1 cellular context compared by ENCODE assay signal in genomic region chr20:44780226-44780625, GRCh38.
TF ChIP-seq lines count a peak whose summit lies in the region.

No MANE protein-coding gene starts in this region.

TF ChIP-seq in HepG2, 621 proteins besides CTCF, POLR2A, EP300 and RAD21 (continued from another document and continues in another):
- TF ChIP-seq ZNF513 (CRISPR knock-in tag; conservative IDR thresholded peaks at IDR 0.05) = no peak
- TF ChIP-seq ZNF580 (CRISPR knock-in tag; IDR thresholded peaks at IDR 0.05; ENCODE audit: borderline replicate concordance, low read depth) = peak; percentile 91
- no peak for TF ChIP-seq HNRNPH1 (optimal IDR thresholded peaks at IDR 0.05; ENCODE audit: low read depth, low read length)
- no peak for TF ChIP-seq ATF6 (CRISPR knock-in tag; conservative IDR thresholded peaks at IDR 0.05)
- TF ChIP-seq ZBTB7B (CRISPR knock-in tag; IDR thresholded peaks at IDR 0.05) = 0 out of 2 replicates have a peak, but pooled peaks have one; percentile 47
- peak; percentile 76; the same call in 1 of the 2 replicates for TF ChIP-seq IRF2 (CRISPR knock-in tag; IDR thresholded peaks at IDR 0.05)
- no peak; the same call in 1 of the 2 replicates for TF ChIP-seq ZKSCAN5 (CRISPR knock-in tag; IDR thresholded peaks at IDR 0.05)
- TF ChIP-seq SRF (IDR thresholded peaks at IDR 0.05; ENCODE audit: low read depth, low read length) = no peak
- peak; percentile 87 for TF ChIP-seq HDAC2 (CRISPR knock-in tag; IDR thresholded peaks at IDR 0.05)
- peak; percentile 24; the same call in 1 of the 2 replicates for TF ChIP-seq SPEN (CRISPR knock-in tag; IDR thresholded peaks at IDR 0.05; ENCODE audit: low read depth)
- no peak for TF ChIP-seq TARDBP (CRISPR knock-in tag; IDR thresholded peaks at IDR 0.05)
- TF ChIP-seq ZNF616 (CRISPR knock-in tag; IDR thresholded peaks at IDR 0.05; ENCODE audit: low read depth) = no peak
- TF ChIP-seq NR2C2 (CRISPR knock-in tag; IDR thresholded peaks at IDR 0.05; ENCODE audit: borderline replicate concordance) = no peak
- TF ChIP-seq ZNF274 (CRISPR knock-in tag; IDR thresholded peaks at IDR 0.05) = no peak
- TF ChIP-seq RCOR2 (CRISPR knock-in tag; IDR thresholded peaks at IDR 0.05) = no peak
- TF ChIP-seq ZBTB34 (CRISPR knock-in tag; IDR thresholded peaks at IDR 0.05) = no peak
- peak; percentile 63; the same call in 1 of the 2 replicates for TF ChIP-seq ZFYVE20 (CRISPR knock-in tag; IDR thresholded peaks at IDR 0.05; ENCODE audit: borderline replicate concordance, low read depth)
- peak; percentile 89 for TF ChIP-seq ZNF614 (CRISPR knock-in tag; IDR thresholded peaks at IDR 0.05; ENCODE audit: borderline replicate concordance)
- TF ChIP-seq ZBTB40 (IDR thresholded peaks at IDR 0.05) = no peak
- 0 out of 2 replicates have a peak, but pooled peaks have one; percentile 37 for TF ChIP-seq ZBTB40 (CRISPR knock-in tag; IDR thresholded peaks at IDR 0.05)
- no peak for TF ChIP-seq ZNF850 (CRISPR knock-in tag; conservative IDR thresholded peaks at IDR 0.05)
- TF ChIP-seq ZNF788 (CRISPR knock-in tag; IDR thresholded peaks at IDR 0.05; ENCODE audit: borderline replicate concordance) = no peak
- no peak for TF ChIP-seq SAFB2 (CRISPR knock-in tag; IDR thresholded peaks at IDR 0.05; ENCODE audit: borderline replicate concordance, low read depth)
- TF ChIP-seq ZNF780A (CRISPR knock-in tag; IDR thresholded peaks at IDR 0.05) = 0 out of 2 replicates have a peak, but pooled peaks have one; percentile 59
- peak; percentile 88 for TF ChIP-seq MEIS2 (CRISPR knock-in tag; IDR thresholded peaks at IDR 0.05)
- TF ChIP-seq DZIP1 (CRISPR knock-in tag; IDR thresholded peaks at IDR 0.05) = no peak
- peak; percentile 91; the same call in 1 of the 2 replicates for TF ChIP-seq ZNF557 (CRISPR knock-in tag; IDR thresholded peaks at IDR 0.05)
- TF ChIP-seq SMAD9 (CRISPR knock-in tag; IDR thresholded peaks at IDR 0.05) = no peak
- no peak for TF ChIP-seq ZBTB46 (CRISPR knock-in tag; IDR thresholded peaks at IDR 0.05; ENCODE audit: borderline replicate concordance)
- no peak for TF ChIP-seq STAG1 (CRISPR knock-in tag; IDR thresholded peaks at IDR 0.05)
- TF ChIP-seq RBAK (CRISPR knock-in tag; IDR thresholded peaks at IDR 0.05) = no peak
- TF ChIP-seq NR3C1 (CRISPR knock-in tag; IDR thresholded peaks at IDR 0.05) = no peak
- TF ChIP-seq RELA (CRISPR knock-in tag; IDR thresholded peaks at IDR 0.05) = no peak
- no peak for TF ChIP-seq ZNF674 (CRISPR knock-in tag; IDR thresholded peaks at IDR 0.05; ENCODE audit: low read depth)
- TF ChIP-seq ZNF460 (CRISPR knock-in tag; IDR thresholded peaks at IDR 0.05; ENCODE audit: borderline replicate concordance) = no peak
- TF ChIP-seq ETS1 (CRISPR knock-in tag; IDR thresholded peaks at IDR 0.05) = no peak
- TF ChIP-seq SNRNP70 (IDR thresholded peaks at IDR 0.05; ENCODE audit: low read depth, low read length) = no peak
- TF ChIP-seq MTA1 (CRISPR knock-in tag; IDR thresholded peaks at IDR 0.05; ENCODE audit: borderline replicate concordance) = no peak
- peak; percentile 44 for TF ChIP-seq ISL2 (CRISPR knock-in tag; IDR thresholded peaks at IDR 0.05)
- TF ChIP-seq GMEB1 (CRISPR knock-in tag; IDR thresholded peaks at IDR 0.05; ENCODE audit: borderline replicate concordance) = no peak
- TF ChIP-seq SP1 (IDR thresholded peaks at IDR 0.05) = no peak
- no peak for TF ChIP-seq SP1 (CRISPR knock-in tag; IDR thresholded peaks at IDR 0.05)
